In the genomic region with DNA sequence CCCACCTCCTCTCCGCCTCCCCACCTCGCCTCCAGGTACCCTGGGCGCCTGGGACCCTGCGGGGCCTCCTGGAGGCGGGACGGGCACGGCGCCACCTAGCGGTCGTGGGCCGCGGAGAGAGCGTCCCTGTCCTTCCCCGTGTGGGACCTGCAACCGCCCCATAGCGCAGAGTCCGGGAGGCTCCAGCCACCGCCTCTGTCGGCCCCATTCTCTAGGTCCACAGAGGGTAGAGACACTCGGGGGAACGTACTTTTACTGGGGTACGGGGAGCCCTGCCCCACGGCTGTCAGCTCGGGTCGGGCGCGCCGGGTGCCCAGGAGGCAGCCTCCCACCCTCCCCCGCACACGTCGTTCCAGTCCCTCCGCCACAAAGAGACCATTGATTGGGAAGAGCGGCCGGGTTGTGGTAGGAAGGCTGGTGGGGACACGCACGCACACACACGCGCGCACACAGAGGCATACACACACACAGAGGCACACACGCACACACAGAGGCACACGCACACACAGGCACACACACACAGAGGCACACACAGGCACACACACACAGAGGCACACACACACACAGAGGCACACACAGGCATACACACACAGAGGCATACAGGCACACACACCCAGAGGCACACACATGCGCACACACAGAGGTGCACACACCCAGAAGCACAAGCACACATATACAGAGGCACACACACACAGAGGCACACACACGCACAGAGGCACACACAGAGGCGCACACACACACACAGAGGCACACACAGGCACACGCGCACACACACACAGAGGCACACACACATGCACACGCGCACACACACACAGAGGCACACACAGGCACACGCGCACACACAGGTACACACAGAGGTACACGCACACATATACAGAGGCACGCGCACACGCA, we compare ENCODE assay signal across 8 cellular contexts. TPM values are rescaled to one million over a fixed set of nuclear protein-coding genes. Genes with fewer than 3 reads are reported as not detected.
A peak's percentile ranks its signal among the peaks of the same experiment; 100 is the strongest.
DNase-seq lines count a peak whose midpoint lies in the region; ATAC-seq and TF ChIP-seq lines count a peak whose summit lies in the region.

No MANE protein-coding gene starts in this region.

- no peak overlapping the region for H3K4me3 ChIP-seq in AG10803 (ENCODE audit: low read length)

- peak; percentile 64 for ATAC-seq in HG02642 (IDR thresholded peaks at IDR 0.05; ENCODE audit: poor library complexity, unreplicated experiment)
- no peak for ATAC-seq in HG03520 (IDR thresholded peaks at IDR 0.05; ENCODE audit: unreplicated experiment)

- H3K27ac ChIP-seq in VCaP = no peak overlapping the region

- peaks cover 62% of the 10 kb centered on the region for H3K4me1 Mint-ChIP-seq in brain

- H3K4me3 Mint-ChIP-seq in brain = peak overlapping the region; percentile 65 to 87 (median 78)

- peak; percentile 51 for TF ChIP-seq CTCF in AG10803 (conservative IDR thresholded peaks at IDR 0.05; ENCODE audit: low read length)
- peak; percentile 96 for TF ChIP-seq CTCF in VCaP (conservative IDR thresholded peaks at IDR 0.05)
- peak; percentile 46 to 78 for TF ChIP-seq CTCF in brain (conservative IDR thresholded peaks at IDR 0.05)

- no peak for DNase-seq in AG10803 (ENCODE audit: low read depth)
- DNase-seq in islet precursor cell = peak; percentile 84
- DNase-seq in stimulated activated CD4-positive, alpha-beta T cell treated with anti-CD3 and anti-CD28 coated beads, Interleukin-4, amount 100 ng/mL, for 1 hour = peak; percentile 67
- no peak for DNase-seq in NCI-H2029 (lab: John Stamatoyannopoulos, UW)

- H3K36me3 Mint-ChIP-seq in brain = no peaks in the 10 kb centered on the region

- peaks cover 0 to 3% (median 0%) of the 10 kb centered on the region in 5 experiments for H3K9me3 Mint-ChIP-seq in brain

- H3K27ac Mint-ChIP-seq in brain = peak overlapping the region; percentile 38 to 98 (median 52)

- H3K27me3 Mint-ChIP-seq in brain = peaks cover 11% of the 10 kb centered on the region

RNA-seq across cellular contexts. Expression of gene NECTIN1, which starts 12.6 kb away (rescaled TPM):
- polyA plus RNA-seq in brain (ENCODE audit: insufficient read depth, low read depth, low replicate concordance) = 56.3 TPM

Comparison
In these comparisons a context has a peak if more than half of its experiments do, and no peak if none do; other contexts are left out.
1. DNase-seq: peak in islet precursor cell (single experiment) and stimulated activated CD4-positive, alpha-beta T cell treated with anti-CD3 and anti-CD28 coated beads, Interleukin-4, amount 100 ng/mL, for 1 hour (single experiment); none in AG10803 (single experiment) and NCI-H2029 (single experiment).
2. Peak in every context shown above with its lines, with median percentiles within 50 percentile points of each other: CTCF ChIP-seq.